2 cellular contexts compared by ENCODE assay signal in the genomic region with DNA sequence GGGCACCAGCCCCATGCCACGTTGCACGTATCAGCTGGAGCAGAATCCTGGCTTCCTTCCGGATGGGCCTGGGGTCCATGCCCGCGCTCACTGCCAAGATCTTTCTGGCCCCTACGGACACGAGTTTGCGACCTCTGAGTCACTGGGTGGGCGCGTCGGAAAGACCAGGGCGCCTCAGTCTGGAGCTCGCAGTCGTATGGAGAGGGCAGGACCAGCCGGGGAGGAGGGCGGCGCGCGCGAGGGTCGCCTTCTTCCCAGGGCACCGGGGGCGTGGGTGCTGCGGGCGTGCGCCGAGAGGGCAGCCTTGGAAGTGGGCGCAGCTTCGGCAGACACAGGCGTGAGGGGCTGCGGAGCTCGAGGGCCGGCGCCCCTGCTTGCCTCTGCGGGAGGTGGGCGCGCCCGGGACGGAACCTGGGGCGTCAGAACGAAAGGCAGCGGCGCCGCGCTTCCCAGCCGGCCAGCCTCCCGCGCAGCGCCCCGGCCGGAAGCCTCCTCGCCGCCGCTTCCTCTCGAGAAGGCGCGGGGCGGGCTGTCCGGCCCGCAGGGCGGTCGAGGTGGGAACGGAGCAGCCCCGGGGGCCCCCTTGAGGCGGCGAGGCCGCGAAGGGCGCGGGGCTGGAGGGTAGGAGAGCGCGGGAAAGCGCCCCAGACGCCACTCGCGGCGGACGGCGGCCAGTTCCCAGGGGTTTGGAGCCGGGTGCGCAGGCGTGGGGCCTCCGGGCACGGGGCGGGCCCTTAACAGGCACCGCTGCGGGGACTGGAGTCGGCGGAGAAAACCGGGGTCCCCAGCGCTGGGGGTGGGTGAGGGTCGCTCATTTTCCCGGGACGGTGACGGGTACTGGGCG.
A peak's percentile ranks its signal among the peaks of the same experiment; 100 is the strongest.
TF ChIP-seq lines count a peak whose summit lies in the region.

A gene (plus strand): TSS at position 490 of the 844 bp plus-strand sequence. CDS start 459 bp downstream, outside the sequence.

TF ChIP-seq in IMR-90, 13 proteins besides CTCF, POLR2A, EP300 and RAD21:
- no peak for TF ChIP-seq RCOR1 (IDR thresholded peaks at IDR 0.05; ENCODE audit: insufficient replicate concordance, low read length)
- TF ChIP-seq SMC3 (IDR thresholded peaks at IDR 0.05; ENCODE audit: low read depth, low read length): 0 out of 2 replicates have a peak, but pooled peaks have one; percentile 10
- peak; percentile 25; the same call in 1 of the 2 replicates for TF ChIP-seq MXI1 (IDR thresholded peaks at IDR 0.05; ENCODE audit: borderline replicate concordance, low read depth, low read length)
- TF ChIP-seq, protein P1, sequence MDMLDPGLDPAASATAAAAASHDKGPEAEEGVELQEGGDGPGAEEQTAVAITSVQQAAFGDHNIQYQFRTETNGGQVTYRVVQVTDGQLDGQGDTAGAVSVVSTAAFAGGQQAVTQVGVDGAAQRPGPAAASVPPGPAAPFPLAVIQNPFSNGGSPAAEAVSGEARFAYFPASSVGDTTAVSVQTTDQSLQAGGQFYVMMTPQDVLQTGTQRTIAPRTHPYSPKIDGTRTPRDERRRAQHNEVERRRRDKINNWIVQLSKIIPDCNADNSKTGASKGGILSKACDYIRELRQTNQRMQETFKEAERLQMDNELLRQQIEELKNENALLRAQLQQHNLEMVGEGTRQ (IDR thresholded peaks at IDR 0.05; ENCODE audit: low read depth, low read length): no peak
- TF ChIP-seq MAFK (IDR thresholded peaks at IDR 0.05; ENCODE audit: low read depth, low read length): no peak
- 0 out of 2 replicates have a peak, but pooled peaks have one; percentile 20 for TF ChIP-seq FOS (IDR thresholded peaks at IDR 0.05; ENCODE audit: low read depth, low read length)
- TF ChIP-seq, protein P2, sequence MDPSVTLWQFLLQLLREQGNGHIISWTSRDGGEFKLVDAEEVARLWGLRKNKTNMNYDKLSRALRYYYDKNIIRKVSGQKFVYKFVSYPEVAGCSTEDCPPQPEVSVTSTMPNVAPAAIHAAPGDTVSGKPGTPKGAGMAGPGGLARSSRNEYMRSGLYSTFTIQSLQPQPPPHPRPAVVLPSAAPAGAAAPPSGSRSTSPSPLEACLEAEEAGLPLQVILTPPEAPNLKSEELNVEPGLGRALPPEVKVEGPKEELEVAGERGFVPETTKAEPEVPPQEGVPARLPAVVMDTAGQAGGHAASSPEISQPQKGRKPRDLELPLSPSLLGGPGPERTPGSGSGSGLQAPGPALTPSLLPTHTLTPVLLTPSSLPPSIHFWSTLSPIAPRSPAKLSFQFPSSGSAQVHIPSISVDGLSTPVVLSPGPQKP (IDR thresholded peaks at IDR 0.05; ENCODE audit: borderline replicate concordance, low read depth, low read length): no peak
- TF ChIP-seq MAZ (IDR thresholded peaks at IDR 0.05; ENCODE audit: borderline replicate concordance, low read depth, low read length): peak; percentile 55; the same call in 1 of the 2 replicates
- TF ChIP-seq BHLHE40 (IDR thresholded peaks at IDR 0.05; ENCODE audit: low read depth, low read length): no peak

TF ChIP-seq in SK-N-SH treated with all-trans-retinoic acid at 6 μM for 48 hours, 23 proteins besides CTCF, POLR2A, EP300 and RAD21:
- peak; percentile 99 for TF ChIP-seq ZFP3 (CRISPR knock-in tag; IDR thresholded peaks at IDR 0.05)
- TF ChIP-seq, protein P3, sequence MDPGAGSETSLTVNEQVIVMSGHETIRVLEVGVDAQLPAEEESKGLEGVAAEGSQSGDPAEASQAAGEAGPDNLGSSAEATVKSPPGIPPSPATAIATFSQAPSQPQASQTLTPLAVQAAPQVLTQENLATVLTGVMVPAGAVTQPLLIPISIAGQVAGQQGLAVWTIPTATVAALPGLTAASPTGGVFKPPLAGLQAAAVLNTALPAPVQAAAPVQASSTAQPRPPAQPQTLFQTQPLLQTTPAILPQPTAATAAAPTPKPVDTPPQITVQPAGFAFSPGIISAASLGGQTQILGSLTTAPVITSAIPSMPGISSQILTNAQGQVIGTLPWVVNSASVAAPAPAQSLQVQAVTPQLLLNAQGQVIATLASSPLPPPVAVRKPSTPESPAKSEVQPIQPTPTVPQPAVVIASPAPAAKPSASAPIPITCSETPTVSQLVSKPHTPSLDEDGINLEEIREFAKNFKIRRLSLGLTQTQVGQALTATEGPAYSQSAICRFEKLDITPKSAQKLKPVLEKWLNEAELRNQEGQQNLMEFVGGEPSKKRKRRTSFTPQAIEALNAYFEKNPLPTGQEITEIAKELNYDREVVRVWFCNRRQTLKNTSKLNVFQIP (CRISPR knock-in tag; IDR thresholded peaks at IDR 0.05; ENCODE audit: borderline replicate concordance, low read depth): no peak
- TF ChIP-seq TOX (CRISPR knock-in tag; IDR thresholded peaks at IDR 0.05; ENCODE audit: borderline replicate concordance): no peak
- TF ChIP-seq ESRRG (CRISPR knock-in tag; IDR thresholded peaks at IDR 0.05): peak; percentile 36; the same call in 1 of the 2 replicates
- no peak for TF ChIP-seq GLIS3 (CRISPR knock-in tag; IDR thresholded peaks at IDR 0.05)
- TF ChIP-seq ISL1 (CRISPR knock-in tag; IDR thresholded peaks at IDR 0.05): no peak
- no peak for TF ChIP-seq ZNF70 (CRISPR knock-in tag; IDR thresholded peaks at IDR 0.05)
- TF ChIP-seq, protein P4, sequence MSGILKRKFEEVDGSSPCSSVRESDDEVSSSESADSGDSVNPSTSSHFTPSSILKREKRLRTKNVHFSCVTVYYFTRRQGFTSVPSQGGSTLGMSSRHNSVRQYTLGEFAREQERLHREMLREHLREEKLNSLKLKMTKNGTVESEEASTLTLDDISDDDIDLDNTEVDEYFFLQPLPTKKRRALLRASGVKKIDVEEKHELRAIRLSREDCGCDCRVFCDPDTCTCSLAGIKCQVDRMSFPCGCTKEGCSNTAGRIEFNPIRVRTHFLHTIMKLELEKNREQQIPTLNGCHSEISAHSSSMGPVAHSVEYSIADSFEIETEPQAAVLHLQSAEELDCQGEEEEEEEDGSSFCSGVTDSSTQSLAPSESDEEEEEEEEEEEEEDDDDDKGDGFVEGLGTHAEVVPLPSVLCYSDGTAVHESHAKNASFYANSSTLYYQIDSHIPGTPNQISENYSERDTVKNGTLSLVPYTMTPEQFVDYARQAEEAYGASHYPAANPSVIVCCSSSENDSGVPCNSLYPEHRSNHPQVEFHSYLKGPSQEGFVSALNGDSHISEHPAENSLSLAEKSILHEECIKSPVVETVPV (CRISPR knock-in tag; IDR thresholded peaks at IDR 0.05): no peak
- TF ChIP-seq TCF4 (CRISPR knock-in tag; IDR thresholded peaks at IDR 0.05; ENCODE audit: borderline replicate concordance): no peak
- TF ChIP-seq SNAI2 (CRISPR knock-in tag; IDR thresholded peaks at IDR 0.05): no peak
- TF ChIP-seq ARNTL (CRISPR knock-in tag; IDR thresholded peaks at IDR 0.05; ENCODE audit: borderline replicate concordance, low read depth): no peak
- TF ChIP-seq, protein P5, sequence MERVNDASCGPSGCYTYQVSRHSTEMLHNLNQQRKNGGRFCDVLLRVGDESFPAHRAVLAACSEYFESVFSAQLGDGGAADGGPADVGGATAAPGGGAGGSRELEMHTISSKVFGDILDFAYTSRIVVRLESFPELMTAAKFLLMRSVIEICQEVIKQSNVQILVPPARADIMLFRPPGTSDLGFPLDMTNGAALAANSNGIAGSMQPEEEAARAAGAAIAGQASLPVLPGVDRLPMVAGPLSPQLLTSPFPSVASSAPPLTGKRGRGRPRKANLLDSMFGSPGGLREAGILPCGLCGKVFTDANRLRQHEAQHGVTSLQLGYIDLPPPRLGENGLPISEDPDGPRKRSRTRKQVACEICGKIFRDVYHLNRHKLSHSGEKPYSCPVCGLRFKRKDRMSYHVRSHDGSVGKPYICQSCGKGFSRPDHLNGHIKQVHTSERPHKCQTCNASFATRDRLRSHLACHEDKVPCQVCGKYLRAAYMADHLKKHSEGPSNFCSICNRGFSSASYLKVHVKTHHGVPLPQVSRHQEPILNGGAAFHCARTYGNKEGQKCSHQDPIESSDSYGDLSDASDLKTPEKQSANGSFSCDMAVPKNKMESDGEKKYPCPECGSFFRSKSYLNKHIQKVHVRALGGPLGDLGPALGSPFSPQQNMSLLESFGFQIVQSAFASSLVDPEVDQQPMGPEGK (CRISPR knock-in tag; IDR thresholded peaks at IDR 0.05; ENCODE audit: borderline replicate concordance): no peak
- TF ChIP-seq ZC3H10 (CRISPR knock-in tag; IDR thresholded peaks at IDR 0.05): no peak
- no peak for TF ChIP-seq CSDC2 (CRISPR knock-in tag; IDR thresholded peaks at IDR 0.05)
- no peak for TF ChIP-seq PPARA (CRISPR knock-in tag; IDR thresholded peaks at IDR 0.05; ENCODE audit: borderline replicate concordance)
- TF ChIP-seq BACH2 (CRISPR knock-in tag; IDR thresholded peaks at IDR 0.05; ENCODE audit: borderline replicate concordance): no peak
- TF ChIP-seq ZNF8 (CRISPR knock-in tag; IDR thresholded peaks at IDR 0.05): no peak
